9 cellular contexts compared by ENCODE assay signal in genomic region chr6:13484138-13484708, GRCh38. TPM values are rescaled to one million over a fixed set of nuclear protein-coding genes. Genes with fewer than 3 reads are reported as not detected.
DNase-seq lines count a peak whose midpoint lies in the region; ATAC-seq and TF ChIP-seq lines count a peak whose summit lies in the region.
"Had no signal": no experiment of that assay in that cellular context is flagged by ENCODE, and none has a peak within 500 bp of the region (broad histone marks: within the 10 kb centered on the region; RNA-seq: fewer than 3 reads in every experiment).

No MANE protein-coding gene starts in this region.

- no peaks in the 10 kb centered on the region for H3K27me3 ChIP-seq in spleen (replicated peaks in 1 of 7)
- H3K27me3 ChIP-seq: tibial nerve had no signal

- H3K4me1 Mint-ChIP-seq in endothelial cell (ENCODE audit: unreplicated experiment): peaks cover 54% of the 10 kb centered on the region

- peak overlapping the region; percentile 74 for H3K4me3 ChIP-seq in OCI-LY7 (ENCODE audit: low read depth, low read length, poor library complexity, severe bottlenecking)
- peak overlapping the region in 6 of 8 donors; percentile 91 to 99 (median 96) for H3K4me3 ChIP-seq in spleen

- peaks cover 59% of the 10 kb centered on the region for H3K79me2 ChIP-seq in OCI-LY7 (ENCODE audit: insufficient read depth, low read depth, low read length)

- peak overlapping the region; percentile 99 for H3K4me3 Mint-ChIP-seq in endothelial cell (ENCODE audit: unreplicated experiment)

- H3K27ac Mint-ChIP-seq in endothelial cell (ENCODE audit: unreplicated experiment): no peak overlapping the region

- H3K36me3 Mint-ChIP-seq in endothelial cell (ENCODE audit: low read depth, unreplicated experiment): peaks cover 35% of the 10 kb centered on the region

- ATAC-seq in GM21390 (IDR thresholded peaks at IDR 0.05; ENCODE audit: unreplicated experiment): no peak

- peaks cover 24% of the 10 kb centered on the region; the same call in 1 of the 2 replicates for H4K20me1 ChIP-seq in OCI-LY7 (ENCODE audit: insufficient read depth, low read length)

- POLR2A ChIA-PET in OCI-LY7 (lab: Charles Lee): interaction anchor here (0.6 to 5.1 kb wide), 15 partner anchors 11 to 155 kb away, joined by 3 to 25 read pairs (median 3); no protein-coding TSS in a partner anchor

- CTCF ChIA-PET in OCI-LY7 (lab: Charles Lee; ENCODE audit: unreplicated experiment): interaction anchor here (0.5 kb wide), 1 partner anchor 1439 kb away, joined by 3 read pairs; no protein-coding TSS in a partner anchor

- H3K4me1 ChIP-seq in OCI-LY7 (ENCODE audit: insufficient read depth, low read length, poor library complexity, severe bottlenecking) (peaks cover 55% of the 10 kb centered on the region), spleen (peaks cover 15 to 90% (median 57%) of the 10 kb centered on the region in 6 donors)

- TF ChIP-seq POLR2A in spleen (IDR thresholded peaks at IDR 0.05): no peak

- H3K36me3 ChIP-seq in OCI-LY7 (ENCODE audit: insufficient read depth, low read length): peaks cover 39% of the 10 kb centered on the region
- peaks cover 0 to 24% (median 0%) of the 10 kb centered on the region in 6 donors for H3K36me3 ChIP-seq in spleen
- H3K36me3 ChIP-seq: tibial nerve had no signal

- H3K9me3 ChIP-seq in OCI-LY7 (ENCODE audit: low read length) (no peaks in the 10 kb centered on the region), spleen (no peaks in the 10 kb centered on the region)
- H3K9me3 ChIP-seq: tibial nerve had no signal

- H3K27ac ChIP-seq in OCI-LY7 (ENCODE audit: low read depth, low read length, poor library complexity, severe bottlenecking) (peak overlapping the region; percentile 62), spleen (peak overlapping the region in 6 of 8 donors; percentile 44 to 97 (median 94))

- no peaks in the 10 kb centered on the region for H3K9me2 ChIP-seq in OCI-LY7 (ENCODE audit: insufficient read depth, low read length)

- peaks cover 10% of the 10 kb centered on the region for H3K27me3 Mint-ChIP-seq in endothelial cell (ENCODE audit: unreplicated experiment)

- DNase-seq in GM10266 (ENCODE audit: extremely low spot score): peak; percentile 32
- no peak for DNase-seq in OCI-LY7 (ENCODE audit: low spot score)
- DNase-seq in endothelial cell (ENCODE audit: low spot score): no peak
- no peak for DNase-seq in spleen
- no peak for DNase-seq in DMS53 (lab: John Stamatoyannopoulos, UW)
- DNase-seq in ecto neural progenitor cell (ENCODE audit: low spot score): no peak
- DNase-seq: NCI-H226 had no signal

- H3K4me2 ChIP-seq in OCI-LY7 (ENCODE audit: low read length): peak overlapping the region; percentile 82

- TF ChIP-seq CTCF in GM10266 (IDR thresholded peaks at IDR 0.05; ENCODE audit: control insufficient read depth, insufficient read depth, low read depth, missing control alignments): no peak
- TF ChIP-seq CTCF in OCI-LY7 (conservative IDR thresholded peaks at IDR 0.05; ENCODE audit: low read length): no peak
- TF ChIP-seq CTCF in endothelial cell (IDR thresholded peaks at IDR 0.05; ENCODE audit: unreplicated experiment): no peak
- TF ChIP-seq CTCF in spleen (IDR thresholded peaks at IDR 0.05 in 8 of 11, conservative IDR thresholded peaks at IDR 0.05 in 3 of 11): no peak

- H3K9me3 Mint-ChIP-seq in endothelial cell (ENCODE audit: unreplicated experiment): no peaks in the 10 kb centered on the region

- no TSS peak for BruUV-seq in OCI-LY7 (replicated peaks; lab: Mats Ljungman, UMichigan)

- WGBS in spleen, 5 donors: 35 to 41% (median 40%) methylated on average over 6 of the region's 6 CpGs

- H2AFZ ChIP-seq in OCI-LY7 (ENCODE audit: low read length): no peak overlapping the region

- intact Hi-C loops in OCI-LY7 (cut with micrococcal nuclease; ENCODE audit: unreplicated experiment) (no loop called here), spleen (cut with DNase I; ENCODE audit: low total_unique reads) (loop anchor here (10.0 kb wide), 2 partner anchors 51 to 149 kb away; no protein-coding TSS in a partner anchor)

RNA-seq across cellular contexts. Expression of gene GFOD1, which starts 3.2 kb away (rescaled TPM):
- 19.7 and 22.6 TPM in 2 replicates for total RNA-seq in OCI-LY7 (2014; rRNA removed; shearing (Covaris generic))
- total RNA-seq in OCI-LY7 (2022) (34.4 and 35.0 TPM in 2 replicates), endothelial cell (ENCODE audit: unreplicated experiment) (47.6 TPM), spleen (10 to 100 TPM; 16.0 to 54.0 (median 37.4) TPM)
- 1 to 10 TPM; 3.4 to 8.2 (median 4.2) TPM for polyA plus RNA-seq in spleen
